ENCODE assay signal across 1 cellular context in genomic region chr20:46031701-46032254, GRCh38.
A peak's percentile ranks its signal among the peaks of the same experiment; 100 is the strongest.
TF ChIP-seq lines count a peak whose summit lies in the region.

No MANE protein-coding gene starts in this region.

TF ChIP-seq in HEK293, 187 proteins besides CTCF, POLR2A, EP300 and RAD21 (continued from another document and continues in another):
- no peak for TF ChIP-seq ZBTB44 (tag by site-specific recombination; IDR thresholded peaks at IDR 0.05)
- peak; percentile 79 for TF ChIP-seq ZIC2 (tag by site-specific recombination; IDR thresholded peaks at IDR 0.05)
- no peak for TF ChIP-seq ZNF776 (tag by site-specific recombination; IDR thresholded peaks at IDR 0.05; ENCODE audit: borderline replicate concordance)
- no peak for TF ChIP-seq ZSCAN18 (tag by site-specific recombination; IDR thresholded peaks at IDR 0.05)
- no peak for TF ChIP-seq ZBTB10 (tag by site-specific recombination; IDR thresholded peaks at IDR 0.05)
- peak; percentile 79 for TF ChIP-seq GLIS1 (tag by site-specific recombination; IDR thresholded peaks at IDR 0.05)
- TF ChIP-seq ZNF549 (tag by site-specific recombination; IDR thresholded peaks at IDR 0.05): no peak
- TF ChIP-seq ZBTB48 (tag by site-specific recombination; IDR thresholded peaks at IDR 0.05): peak; percentile 65
- TF ChIP-seq ZBTB1 (tag by site-specific recombination; IDR thresholded peaks at IDR 0.05): no peak
- no peak for TF ChIP-seq PRDM1 (tag by site-specific recombination; IDR thresholded peaks at IDR 0.05)
- TF ChIP-seq KLF17 (tag by site-specific recombination; IDR thresholded peaks at IDR 0.05): peak; percentile 79
- no peak for TF ChIP-seq ZNF24 (tag by site-specific recombination; IDR thresholded peaks at IDR 0.05)
- no peak for TF ChIP-seq ZNF623 (tag by site-specific recombination; IDR thresholded peaks at IDR 0.05)
- TF ChIP-seq ZNF26 (tag by site-specific recombination; IDR thresholded peaks at IDR 0.05): no peak
- TF ChIP-seq ZNF350 (tag by site-specific recombination; IDR thresholded peaks at IDR 0.05): no peak
- no peak for TF ChIP-seq ZSCAN4 (tag by site-specific recombination; IDR thresholded peaks at IDR 0.05)
- TF ChIP-seq ZNF221 (tag by site-specific recombination; IDR thresholded peaks at IDR 0.05; ENCODE audit: borderline replicate concordance): no peak
- no peak for TF ChIP-seq ZNF645 (tag by site-specific recombination; IDR thresholded peaks at IDR 0.05)
- TF ChIP-seq SP3 (tag by site-specific recombination; IDR thresholded peaks at IDR 0.05): peak; percentile 75
- TF ChIP-seq ZBTB17 (tag by site-specific recombination; IDR thresholded peaks at IDR 0.05): peak; percentile 99
- no peak for TF ChIP-seq GFI1B (tag by site-specific recombination; IDR thresholded peaks at IDR 0.05)
- TF ChIP-seq PRDM10 (tag by site-specific recombination; IDR thresholded peaks at IDR 0.05): peak; percentile 64
- no peak for TF ChIP-seq ZNF280C (tag by site-specific recombination; IDR thresholded peaks at IDR 0.05)
- peak; percentile 64 for TF ChIP-seq PATZ1 (tag by site-specific recombination; IDR thresholded peaks at IDR 0.05)
- TF ChIP-seq OSR2 (tag by site-specific recombination; IDR thresholded peaks at IDR 0.05): peak; percentile 95
- TF ChIP-seq ZBTB21 (tag by site-specific recombination; IDR thresholded peaks at IDR 0.05): no peak
- no peak for TF ChIP-seq ZNF132 (tag by site-specific recombination; IDR thresholded peaks at IDR 0.05; ENCODE audit: borderline replicate concordance)
- peak; percentile 57; the same call in 1 of the 2 replicates for TF ChIP-seq ZNF629 (tag by site-specific recombination; IDR thresholded peaks at IDR 0.05)
- no peak for TF ChIP-seq ZNF654 (tag by site-specific recombination; IDR thresholded peaks at IDR 0.05; ENCODE audit: low read depth)
- TF ChIP-seq ZNF341 (tag by site-specific recombination; IDR thresholded peaks at IDR 0.05; ENCODE audit: low read depth): peak; percentile 42
- TF ChIP-seq ZNF664 (tag by site-specific recombination; IDR thresholded peaks at IDR 0.05): no peak
- TF ChIP-seq ZNF514 (tag by site-specific recombination; IDR thresholded peaks at IDR 0.05): no peak
- no peak for TF ChIP-seq ZNF626 (tag by site-specific recombination; IDR thresholded peaks at IDR 0.05)
- 0 out of 2 replicates have a peak, but pooled peaks have one; percentile 22 for TF ChIP-seq ZXDB (tag by site-specific recombination; IDR thresholded peaks at IDR 0.05)
- no peak for TF ChIP-seq ZNF211 (tag by site-specific recombination; IDR thresholded peaks at IDR 0.05; ENCODE audit: low read depth)
- TF ChIP-seq ZNF571 (tag by site-specific recombination; IDR thresholded peaks at IDR 0.05): no peak
- no peak for TF ChIP-seq KLF7 (tag by site-specific recombination; IDR thresholded peaks at IDR 0.05; ENCODE audit: borderline replicate concordance)
- no peak; the same call in 1 of the 2 replicates for TF ChIP-seq ZFP37 (tag by site-specific recombination; IDR thresholded peaks at IDR 0.05)
- no peak for TF ChIP-seq BCL11B (tag by site-specific recombination; IDR thresholded peaks at IDR 0.05; ENCODE audit: low read depth)
- no peak for TF ChIP-seq ZNF133 (tag by site-specific recombination; IDR thresholded peaks at IDR 0.05)
